ENCODE assay signal across 1 cellular context in genomic region chr6:160810238-160810637, GRCh38.
TF ChIP-seq lines count a peak whose summit lies in the region.

No MANE protein-coding gene starts in this region.

TF ChIP-seq in K562, 482 proteins besides CTCF, POLR2A, EP300 and RAD21 (continued from another document):
- TF ChIP-seq ZBTB26 (CRISPR knock-in tag; IDR thresholded peaks at IDR 0.05) (no peak), RB1 (IDR thresholded peaks at IDR 0.05; ENCODE audit: low read depth) (no peak), RBM22 (IDR thresholded peaks at IDR 0.05; ENCODE audit: low read depth, low read length, poor library complexity, severe bottlenecking) (no peak), ZNF398 (CRISPR knock-in tag; IDR thresholded peaks at IDR 0.05) (no peak), CREB1 (IDR thresholded peaks at IDR 0.05) (no peak), CREB1 (CRISPR knock-in tag; IDR thresholded peaks at IDR 0.05) (no peak), ZNF766 (CRISPR knock-in tag; conservative IDR thresholded peaks at IDR 0.05) (no peak)
